Comparison of ENCODE assay signal across 22 cellular contexts in genomic region chr11:70490723-70491558, GRCh38.
"Had no signal": no experiment of that assay in that cellular context is flagged by ENCODE, and none has a peak within 500 bp of the region (broad histone marks: within the 10 kb centered on the region; RNA-seq: fewer than 3 reads in every experiment).

No MANE protein-coding gene starts in this region.

- H3K36me3 Mint-ChIP-seq: memory B cell had no signal

- ATAC-seq: effector memory CD8-positive, alpha-beta T cell; esophagus mucosa had no signal

- H3K36me3 ChIP-seq: ascending aorta, brain microvascular endothelial cell, colonic mucosa, WERI-Rb-1 had no signal

- H3K4me3 Mint-ChIP-seq: activated CD4-positive, alpha-beta T cell treated with anti-CD3 and anti-CD28 coated beads, Interleukin-2, amount 10 ng/mL, durations not matched to agents 7 days and 5 days; activated CD8-positive, alpha-beta T cell treated with anti-CD3 and anti-CD28 coated beads for 36 hours; activated naive CD8-positive, alpha-beta T cell treated with anti-CD3 and anti-CD28 coated beads, Interleukin-2, amount 50 U/mL, for 24 hours; activated T-helper 1 cell treated with anti-CD3 and anti-CD28 coated beads, Interleukin-12 subunit alpha, Interleukin-12 subunit beta, Interleukin-2, Interleukin-4 antibody, amounts not matched to agents 30 ng/mL and 10 ng/mL and 1 ng/mL, durations not matched to agents 14 hours and 24 hours and 36 hours; effector memory CD8-positive, alpha-beta T cell; memory B cell; nephron; stimulated activated naive CD8-positive, alpha-beta T cell treated with anti-CD3 and anti-CD28 coated beads, Interleukin-15, Interleukin-2, amounts not matched to agents 100 ng/mL and 50 ng/mL, for 24 hours had no signal

- H3K4me1 ChIP-seq: ascending aorta, colonic mucosa, tibial artery had no signal

- H3K27ac ChIP-seq: ascending aorta, brain microvascular endothelial cell, colonic mucosa, tibial artery, WERI-Rb-1 had no signal

- DNase-seq: activated CD4-positive, alpha-beta T cell treated with anti-CD3 and anti-CD28 coated beads, Interleukin-2, amount 10 ng/mL, durations not matched to agents 7 days and 5 days; activated CD4-positive, CD25-positive, alpha-beta regulatory T cell treated with anti-CD3 and anti-CD28 coated beads, Interleukin-2, amount 50 U/mL, for 72 hours; activated gamma-delta T cell; brain microvascular endothelial cell; central memory CD4-positive, alpha-beta T cell; colonic mucosa; effector memory CD8-positive, alpha-beta T cell; foreskin melanocyte; hypothalamus; stimulated activated CD4-positive, alpha-beta T cell treated with anti-CD3 and anti-CD28 coated beads, Interleukin-4, amount 100 ng/mL, for 4 hours; T-helper 1 cell had no signal

- H3K9me3 Mint-ChIP-seq: effector memory CD8-positive, alpha-beta T cell; stimulated activated naive CD8-positive, alpha-beta T cell treated with anti-CD3 and anti-CD28 coated beads, Interleukin-15, Interleukin-2, amounts not matched to agents 100 ng/mL and 50 ng/mL, for 24 hours had no signal

- H3K9me3 ChIP-seq: ascending aorta, colonic mucosa had no signal

- H3K4me1 Mint-ChIP-seq: activated CD4-positive, alpha-beta T cell treated with anti-CD3 and anti-CD28 coated beads, Interleukin-2, amount 10 ng/mL, durations not matched to agents 7 days and 5 days; nephron had no signal

- H3K27ac Mint-ChIP-seq: activated CD4-positive, alpha-beta T cell treated with anti-CD3 and anti-CD28 coated beads, Interleukin-2, amount 10 ng/mL, durations not matched to agents 7 days and 5 days; activated CD8-positive, alpha-beta T cell treated with anti-CD3 and anti-CD28 coated beads for 36 hours; activated naive CD8-positive, alpha-beta T cell treated with anti-CD3 and anti-CD28 coated beads, Interleukin-2, amount 50 U/mL, for 24 hours; activated T-helper 1 cell treated with anti-CD3 and anti-CD28 coated beads, Interleukin-12 subunit alpha, Interleukin-12 subunit beta, Interleukin-2, Interleukin-4 antibody, amounts not matched to agents 30 ng/mL and 10 ng/mL and 1 ng/mL, durations not matched to agents 14 hours and 24 hours and 36 hours; effector memory CD8-positive, alpha-beta T cell; memory B cell; nephron; stimulated activated naive CD8-positive, alpha-beta T cell treated with anti-CD3 and anti-CD28 coated beads, Interleukin-15, Interleukin-2, amounts not matched to agents 100 ng/mL and 50 ng/mL, for 24 hours had no signal

- H3K27me3 Mint-ChIP-seq: activated CD4-positive, alpha-beta T cell treated with anti-CD3 and anti-CD28 coated beads, Interleukin-2, amount 10 ng/mL, durations not matched to agents 7 days and 5 days; activated CD8-positive, alpha-beta T cell treated with anti-CD3 and anti-CD28 coated beads for 36 hours had no signal

- H3K27me3 ChIP-seq: ascending aorta, brain microvascular endothelial cell, colonic mucosa, dorsolateral prefrontal cortex, tibial artery had no signal

- H3K4me3 ChIP-seq: ascending aorta, colonic mucosa, dorsolateral prefrontal cortex, tibial artery had no signal
